In genomic region chr2:159136405-159136804, GRCh38 we compare ENCODE assay signal across 14 cellular contexts.
DNase-seq lines count a peak whose midpoint lies in the region; ATAC-seq and TF ChIP-seq lines count a peak whose summit lies in the region.
"Had no signal": no experiment of that assay in that cellular context is flagged by ENCODE, and none has a peak within 500 bp of the region (broad histone marks: within the 10 kb centered on the region; RNA-seq: fewer than 3 reads in every experiment).

No MANE protein-coding gene starts in this region.

- intact Hi-C loops in left ventricle myocardium inferior (cut with micrococcal nuclease), result no loop called here
- intact Hi-C loops in left cardiac atrium (cut with DNase I), result loop anchor here in 1 of 2 donors (2.0 kb wide), 1 partner anchor 28 kb away; no protein-coding TSS in a partner anchor
- intact Hi-C loops in esophagus squamous epithelium (cut with DNase I), result no loop called here
- intact Hi-C loops in vagina (cut with DNase I), result no loop called here

- H3K4me3 ChIP-seq in left ventricle myocardium inferior (peak overlapping the region; percentile 39), esophagus squamous epithelium (peak overlapping the region in 1 of 4 donors; percentile 5), osteoblast (ENCODE audit: insufficient read depth, low read length) (peak overlapping the region; percentile 27), vagina (no peak overlapping the region)

- no peak overlapping the region for H2AFZ ChIP-seq in osteoblast (ENCODE audit: low read length)

- no peak for TF ChIP-seq CTCF in left ventricle myocardium inferior (IDR thresholded peaks at IDR 0.05; ENCODE audit: borderline replicate concordance)
- no peak for TF ChIP-seq CTCF in esophagus squamous epithelium (IDR thresholded peaks at IDR 0.05)
- TF ChIP-seq CTCF in osteoblast (IDR thresholded peaks at IDR 0.05; ENCODE audit: extremely low read depth, low read depth, low read length), result no peak
- no peak for TF ChIP-seq CTCF in vagina (IDR thresholded peaks at IDR 0.05)

- no peak for ATAC-seq in left cardiac atrium

- H3K79me2 ChIP-seq in osteoblast (ENCODE audit: insufficient read depth, low read length), result peaks cover 12% of the 10 kb centered on the region

- no peak for TF ChIP-seq POLR2A in esophagus squamous epithelium (IDR thresholded peaks at IDR 0.05)
- no peak for TF ChIP-seq POLR2A in vagina (IDR thresholded peaks at IDR 0.05)

- H3K27me3 ChIP-seq in left ventricle myocardium inferior (ENCODE audit: low read depth) (no peaks in the 10 kb centered on the region), esophagus squamous epithelium (no peaks in the 10 kb centered on the region), osteoblast (ENCODE audit: insufficient read depth, low read length) (no peaks in the 10 kb centered on the region), vagina (no peaks in the 10 kb centered on the region)

- H4K20me1 ChIP-seq in osteoblast (ENCODE audit: insufficient read depth, low read length), result no peaks in the 10 kb centered on the region

- peaks cover 98% of the 10 kb centered on the region for H3K4me1 ChIP-seq in left ventricle myocardium inferior
- peaks cover 34 to 97% (median 55%) of the 10 kb centered on the region in 3 donors for H3K4me1 ChIP-seq in esophagus squamous epithelium
- H3K4me1 ChIP-seq in osteoblast (ENCODE audit: insufficient read depth, low read length), result peaks cover 67% of the 10 kb centered on the region
- H3K4me1 ChIP-seq in vagina, result peaks cover 61% of the 10 kb centered on the region

- H3K4me2 ChIP-seq in osteoblast (ENCODE audit: insufficient read depth, low read length), result peak overlapping the region; percentile 71

- H3K9me3 ChIP-seq in left ventricle myocardium inferior (replicated peaks) (no peaks in the 10 kb centered on the region), esophagus squamous epithelium (no peaks in the 10 kb centered on the region), osteoblast (ENCODE audit: low read depth, low read length) (no peaks in the 10 kb centered on the region), vagina (no peaks in the 10 kb centered on the region)

- 36 to 54% methylated on average over 3 of the region's 3 CpGs for WGBS in esophagus squamous epithelium, 2 donors

- peak overlapping the region; percentile 84 for H3K27ac ChIP-seq in left ventricle myocardium inferior (replicated peaks)
- peak overlapping the region; percentile 70 to 86 (median 82) for H3K27ac ChIP-seq in esophagus squamous epithelium
- peak overlapping the region; percentile 95 for H3K27ac ChIP-seq in osteoblast (ENCODE audit: low read depth, low read length)
- peak overlapping the region; percentile 34 for H3K27ac ChIP-seq in vagina

- DNase-seq in left ventricle myocardium inferior (no peak), left cardiac atrium (no peak), esophagus squamous epithelium (lab: John Stamatoyannopoulos, UW) (no peak), osteoblast (ENCODE audit: insufficient read length, low spot score, missing footprints) (no peak), vagina (ENCODE audit: extremely low spot score in 2 of 2) (no peak), NCI-H774 (lab: John Stamatoyannopoulos, UW) (no peak), NCI-H1092 treated with DMSO at 0.1 percent for 48 hours (lab: John Stamatoyannopoulos, UW) (no peak)
- no peak for DNase-seq in stimulated activated CD4-positive, alpha-beta T cell treated with anti-CD3 and anti-CD28 coated beads, Interleukin-4, amount 100 ng/mL, for 24 hours
- DNase-seq: activated naive CD4-positive, alpha-beta T cell treated with anti-CD3 and anti-CD28 coated beads, Interleukin-2, amount 50 U/mL, for 16 hours; NCI-H146; NCI-H510A; posterior cingulate gyrus; stimulated activated CD4-positive, alpha-beta T cell treated with anti-CD3 and anti-CD28 coated beads, Interleukin-1b, Interleukin-23, amount 100 ng/mL, for 48 hours; stimulated activated CD8-positive, alpha-beta memory T cell treated with anti-CD3 and anti-CD28 coated beads, Interleukin-4, amount 100 ng/mL, for 48 hours had no signal

- H3K36me3 ChIP-seq in left ventricle myocardium inferior, result no peaks in the 10 kb centered on the region
- no peaks in the 10 kb centered on the region for H3K36me3 ChIP-seq in esophagus squamous epithelium
- no peaks in the 10 kb centered on the region for H3K36me3 ChIP-seq in osteoblast (ENCODE audit: insufficient read depth, low read length)
- H3K36me3 ChIP-seq in vagina, result no peaks in the 10 kb centered on the region

Comparison
In these comparisons a context has a peak if more than half of its experiments do, and no peak if none do; other contexts are left out.
1. H3K27ac ChIP-seq: peak in every context shown above with its lines; median percentile 95 in osteoblast; 84 in left ventricle myocardium inferior; 82 in esophagus squamous epithelium; 34 in vagina.
2. H3K4me3 ChIP-seq: peak in left ventricle myocardium inferior (single experiment) and osteoblast (single experiment); none in vagina (0 of 2).